Comparison of ENCODE assay signal across 8 cellular contexts in the genomic region with DNA sequence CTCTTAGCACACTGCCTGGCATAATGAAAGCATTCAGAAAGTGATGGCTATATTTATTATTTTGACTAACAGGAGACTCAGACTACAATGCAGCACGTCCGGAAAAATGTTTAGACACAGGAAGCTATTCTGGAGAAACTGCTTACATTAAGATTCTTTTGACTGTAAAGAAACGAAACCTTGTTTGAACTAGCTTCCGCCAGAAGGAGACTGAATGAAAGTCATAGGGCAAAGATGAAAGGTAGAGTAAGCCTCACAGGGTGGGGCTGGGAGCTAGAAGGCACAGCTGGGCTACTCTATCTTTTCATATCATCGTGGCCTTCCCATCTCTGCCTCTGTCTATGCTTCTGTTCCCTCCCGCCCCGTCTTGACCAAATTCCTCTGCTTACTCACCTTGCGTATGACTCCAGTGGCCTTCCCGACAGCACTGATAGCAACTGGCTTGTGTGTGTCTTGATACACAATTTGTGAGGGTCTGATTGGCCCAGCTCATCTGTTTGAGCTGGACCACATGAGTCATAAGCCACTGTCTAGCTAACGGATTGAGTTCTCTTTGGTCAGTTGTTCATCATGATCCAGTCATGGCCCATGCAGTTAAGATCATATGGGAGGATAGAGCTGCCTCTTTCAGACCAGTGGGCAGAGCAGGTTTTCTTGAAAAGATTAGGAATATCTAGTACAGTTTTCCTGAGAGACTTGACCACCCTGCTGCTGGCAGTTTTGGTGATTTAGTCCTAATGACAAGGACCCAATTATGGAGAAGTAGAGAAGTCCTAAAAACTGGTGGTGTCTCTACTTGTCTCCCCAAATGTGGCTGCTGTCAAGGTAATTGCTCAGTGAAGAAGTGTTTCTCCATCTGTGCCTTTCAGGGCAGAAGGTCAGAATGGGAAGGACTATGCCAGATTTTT.
DNase-seq lines count a peak whose midpoint lies in the region; ATAC-seq and TF ChIP-seq lines count a peak whose summit lies in the region.

No MANE protein-coding gene starts in this region.

- H3K4me3 Mint-ChIP-seq in CD4-positive, CD25-positive, alpha-beta regulatory T cell = peak overlapping the region; percentile 3 to 72 (median 32)
- H3K4me3 Mint-ChIP-seq in activated naive CD8-positive, alpha-beta T cell treated with anti-CD3 and anti-CD28 coated beads, Interleukin-2, amount 50 U/mL, for 24 hours = peak overlapping the region; percentile 69

- no peaks in the 10 kb centered on the region for H3K79me2 ChIP-seq in PC-9 (ENCODE audit: low read depth)

- intact Hi-C loops in PC-9 (cut with micrococcal nuclease; ENCODE audit: unreplicated experiment) (no loop called here), transverse colon (cut with DNase I; ENCODE audit: low total_unique reads) (no loop called here)

- H2AFZ ChIP-seq in PC-9 = no peak overlapping the region

- peaks cover 0 to 5% (median under 1%) of the 10 kb centered on the region in 7 donors for H3K9me3 Mint-ChIP-seq in CD4-positive, CD25-positive, alpha-beta regulatory T cell
- H3K9me3 Mint-ChIP-seq in activated naive CD8-positive, alpha-beta T cell treated with anti-CD3 and anti-CD28 coated beads, Interleukin-2, amount 50 U/mL, for 24 hours = peaks cover 2% of the 10 kb centered on the region

- POLR2A ChIA-PET in PC-9 (lab: Charles Lee; ENCODE audit: unreplicated experiment) = interaction anchor here (0.6 kb wide), 2 partner anchors 151 to 347 kb away, joined by 4 read pairs; no protein-coding TSS in a partner anchor

- in situ Hi-C loops in transverse colon (cut with MboI; ENCODE audit: low pct_ligation_motif_present in 1 of 4, low pct_unique_long_range_greater_than_20kb in 1 of 4, low sequenced_read_pairs in 3 of 4) = no loop called here

- peak; percentile 94 for ATAC-seq in CD4-positive, CD25-positive, alpha-beta regulatory T cell (ENCODE audit: low read depth in 2 of 2)
- peak; percentile 86 for ATAC-seq in activated naive CD8-positive, alpha-beta T cell treated with anti-CD3 and anti-CD28 coated beads, Interleukin-2, amount 50 U/mL, for 24 hours
- no peak for ATAC-seq in GM18511 (IDR thresholded peaks at IDR 0.05; ENCODE audit: unreplicated experiment)

- H4K20me1 ChIP-seq in PC-9 (ENCODE audit: insufficient read depth) = no peaks in the 10 kb centered on the region

- WGBS in transverse colon (ENCODE audit: low coverage in 1 of 2), 2 donors = 53 to 70% methylated on average over 5 to 10 of the region's 10 CpGs

- H3K27ac Mint-ChIP-seq in CD4-positive, CD25-positive, alpha-beta regulatory T cell = peak overlapping the region; percentile 33 to 90 (median 88)
- peak overlapping the region; percentile 86 for H3K27ac Mint-ChIP-seq in activated naive CD8-positive, alpha-beta T cell treated with anti-CD3 and anti-CD28 coated beads, Interleukin-2, amount 50 U/mL, for 24 hours

- H3K27ac ChIP-seq in CD4-positive, CD25-positive, alpha-beta regulatory T cell (ENCODE audit: insufficient read depth, low read length, poor library complexity, severe bottlenecking) = peak overlapping the region; percentile 25
- no peak overlapping the region for H3K27ac ChIP-seq in PC-9
- H3K27ac ChIP-seq in transverse colon = peak overlapping the region; percentile 60 to 76 (median 74)

- peak in 2 of 3 donors; percentile 53 to 87 for DNase-seq in CD4-positive, CD25-positive, alpha-beta regulatory T cell
- peak in 1 of 2 experiments; percentile 25 for DNase-seq in PC-9
- peak; percentile 25 for DNase-seq in activated naive CD8-positive, alpha-beta T cell treated with anti-CD3 and anti-CD28 coated beads, Interleukin-2, amount 50 U/mL, for 24 hours
- DNase-seq in lung microvascular endothelial cell (ENCODE audit: low read depth in 2 of 2) = peak; percentile 24 to 97
- no peak for DNase-seq in transverse colon
- no peak for DNase-seq in hypothalamus (lab: John Stamatoyannopoulos, UW)
- DNase-seq in NCI-H524 treated with DMSO at 0.1 percent for 48 hours (lab: John Stamatoyannopoulos, UW) = no peak

- TF ChIP-seq EP300 in transverse colon (IDR thresholded peaks at IDR 0.05; ENCODE audit: low read depth) = no peak

- no peaks in the 10 kb centered on the region for H3F3A ChIP-seq in PC-9 (ENCODE audit: insufficient read depth, low read depth)

- H3K36me3 Mint-ChIP-seq in CD4-positive, CD25-positive, alpha-beta regulatory T cell = peaks cover 3% of the 10 kb centered on the region
- no peaks in the 10 kb centered on the region for H3K36me3 Mint-ChIP-seq in activated naive CD8-positive, alpha-beta T cell treated with anti-CD3 and anti-CD28 coated beads, Interleukin-2, amount 50 U/mL, for 24 hours (ENCODE audit: low read depth)

- TF ChIP-seq CTCF in PC-9 (conservative IDR thresholded peaks at IDR 0.05) = no peak
- no peak for TF ChIP-seq CTCF in transverse colon (IDR thresholded peaks at IDR 0.05)

- no peak overlapping the region for H3K4me2 ChIP-seq in PC-9

- no peaks in the 10 kb centered on the region for H3K27me3 ChIP-seq in CD4-positive, CD25-positive, alpha-beta regulatory T cell (ENCODE audit: control insufficient read depth, insufficient read depth, low read length)
- H3K27me3 ChIP-seq in PC-9 (ENCODE audit: insufficient read depth, low read depth) = no peaks in the 10 kb centered on the region
- no peaks in the 10 kb centered on the region for H3K27me3 ChIP-seq in transverse colon

- H3K9me3 ChIP-seq in CD4-positive, CD25-positive, alpha-beta regulatory T cell (ENCODE audit: control insufficient read depth in 2 of 2, low read length in 2 of 2) = no peaks in the 10 kb centered on the region
- no peaks in the 10 kb centered on the region for H3K9me3 ChIP-seq in PC-9 (ENCODE audit: insufficient read depth, low read depth)
- H3K9me3 ChIP-seq in transverse colon = no peaks in the 10 kb centered on the region

- no peak for TF ChIP-seq POLR2A in transverse colon (IDR thresholded peaks at IDR 0.05)

- peaks cover 4 to 32% (median 20%) of the 10 kb centered on the region in 4 donors for H3K4me1 Mint-ChIP-seq in CD4-positive, CD25-positive, alpha-beta regulatory T cell
- peaks cover 33% of the 10 kb centered on the region for H3K4me1 Mint-ChIP-seq in activated naive CD8-positive, alpha-beta T cell treated with anti-CD3 and anti-CD28 coated beads, Interleukin-2, amount 50 U/mL, for 24 hours

- H3K4me1 ChIP-seq in CD4-positive, CD25-positive, alpha-beta regulatory T cell (ENCODE audit: control insufficient read depth, insufficient read depth, low read length, poor library complexity, severe bottlenecking) = peaks cover 17% of the 10 kb centered on the region
- no peaks in the 10 kb centered on the region for H3K4me1 ChIP-seq in PC-9 (replicated peaks; ENCODE audit: insufficient read depth)
- peaks cover 0 to 21% (median 6%) of the 10 kb centered on the region in 4 donors for H3K4me1 ChIP-seq in transverse colon

- no peaks in the 10 kb centered on the region for H3K36me3 ChIP-seq in CD4-positive, CD25-positive, alpha-beta regulatory T cell (ENCODE audit: control insufficient read depth, insufficient read depth, low read length)
- H3K36me3 ChIP-seq in PC-9 (ENCODE audit: low read depth) (no peaks in the 10 kb centered on the region), transverse colon (no peaks in the 10 kb centered on the region)

- peaks cover 4% of the 10 kb centered on the region for H3K27me3 Mint-ChIP-seq in CD4-positive, CD25-positive, alpha-beta regulatory T cell
- no peaks in the 10 kb centered on the region for H3K27me3 Mint-ChIP-seq in activated naive CD8-positive, alpha-beta T cell treated with anti-CD3 and anti-CD28 coated beads, Interleukin-2, amount 50 U/mL, for 24 hours

- BruUV-seq in PC-9 (replicated peaks; lab: Mats Ljungman, UMichigan) = TSS peak; percentile 28

- CTCF ChIA-PET in PC-9 (lab: Charles Lee) = no interaction called here

- H3K4me3 ChIP-seq in CD4-positive, CD25-positive, alpha-beta regulatory T cell (ENCODE audit: low read depth, low read length) = peak overlapping the region; percentile 77
- no peak overlapping the region for H3K4me3 ChIP-seq in PC-9
- H3K4me3 ChIP-seq in transverse colon = no peak overlapping the region

- no peaks in the 10 kb centered on the region for H3K9me2 ChIP-seq in PC-9 (ENCODE audit: insufficient read depth)

Comparison
In these comparisons a context has a peak if more than half of its experiments do, and no peak if none do; other contexts are left out.
1. DNase-seq: peak in CD4-positive, CD25-positive, alpha-beta regulatory T cell (2 of 3), activated naive CD8-positive, alpha-beta T cell treated with anti-CD3 and anti-CD28 coated beads, Interleukin-2, amount 50 U/mL, for 24 hours (single experiment) and lung microvascular endothelial cell (2 of 2); none in transverse colon (single experiment), hypothalamus (0 of 51) and NCI-H524 treated with DMSO at 0.1 percent for 48 hours (single experiment).